ENCODE assay signal across 1 cellular context in the genomic region with DNA sequence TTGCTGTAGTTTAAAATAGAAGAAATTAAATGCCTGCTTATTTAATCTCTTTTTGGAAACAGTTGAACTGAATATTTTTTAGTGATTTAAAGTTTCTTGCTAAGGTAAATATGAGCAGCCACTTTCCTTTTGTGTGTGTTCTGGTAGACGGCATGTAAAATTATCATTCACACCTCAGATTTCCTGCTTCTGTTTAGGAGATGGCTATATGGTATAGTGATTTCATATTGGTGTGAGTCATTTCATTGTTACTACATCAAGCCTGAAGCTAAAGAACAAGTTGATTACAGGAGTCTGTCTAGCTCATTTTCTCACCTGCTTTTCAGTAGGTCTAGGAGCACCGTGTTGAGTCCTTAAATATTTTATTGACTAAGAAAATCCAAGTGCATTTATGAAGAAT.
TF ChIP-seq lines count a peak whose summit lies in the region.

No MANE protein-coding gene starts in this region.

TF ChIP-seq in endothelial cell of umbilical vein, 7 proteins besides CTCF, POLR2A, EP300 and RAD21:
- TF ChIP-seq JUN (IDR thresholded peaks at IDR 0.05; ENCODE audit: borderline replicate concordance, insufficient read depth, insufficient read length, low read depth) (peak; percentile 87), FOS (IDR thresholded peaks at IDR 0.05; ENCODE audit: borderline replicate concordance, insufficient read depth, low read length) (peak; percentile 79), POLR2AphosphoS5 (IDR thresholded peaks at IDR 0.05; ENCODE audit: insufficient read depth, low read depth, low read length) (peak; percentile 14), MAX (IDR thresholded peaks at IDR 0.05; ENCODE audit: insufficient read depth, insufficient read length) (no peak), EZH2 (IDR thresholded peaks at IDR 0.05; ENCODE audit: borderline replicate concordance, low read depth, low read length, severe bottlenecking) (no peak)
